Comparison of ENCODE assay signal across 2 cellular contexts in the genomic region with DNA sequence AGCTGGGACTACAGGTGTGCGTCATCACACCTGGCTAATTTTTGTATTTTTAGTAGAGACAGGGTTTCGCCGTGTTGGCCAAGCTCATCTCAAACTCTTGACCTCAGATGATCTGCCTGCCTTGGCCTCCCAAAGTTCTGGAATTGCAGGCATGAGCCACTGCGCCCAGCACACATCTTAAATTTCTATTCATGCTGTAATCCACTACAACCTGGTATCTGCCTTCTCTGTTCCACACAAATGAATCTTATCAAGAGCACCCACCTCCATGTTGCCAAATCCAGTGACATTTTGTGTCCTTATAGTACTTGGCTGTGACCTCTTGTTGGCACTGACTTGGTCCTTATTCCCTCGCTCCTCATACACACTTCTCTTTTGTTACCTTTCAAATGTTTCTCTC.
TF ChIP-seq lines count a peak whose summit lies in the region.

No MANE protein-coding gene starts in this region.

TF ChIP-seq in H1, 55 proteins besides CTCF, POLR2A, EP300 and RAD21:
- TF ChIP-seq, protein P1, sequence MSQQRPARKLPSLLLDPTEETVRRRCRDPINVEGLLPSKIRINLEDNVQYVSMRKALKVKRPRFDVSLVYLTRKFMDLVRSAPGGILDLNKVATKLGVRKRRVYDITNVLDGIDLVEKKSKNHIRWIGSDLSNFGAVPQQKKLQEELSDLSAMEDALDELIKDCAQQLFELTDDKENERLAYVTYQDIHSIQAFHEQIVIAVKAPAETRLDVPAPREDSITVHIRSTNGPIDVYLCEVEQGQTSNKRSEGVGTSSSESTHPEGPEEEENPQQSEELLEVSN (IDR thresholded peaks at IDR 0.05) = no peak
- no peak for TF ChIP-seq SIRT6 (IDR thresholded peaks at IDR 0.05; ENCODE audit: low read length)
- no peak for TF ChIP-seq SAP30 (IDR thresholded peaks at IDR 0.05; ENCODE audit: insufficient read depth, insufficient replicate concordance, low read length)
- TF ChIP-seq PHF8 (conservative IDR thresholded peaks at IDR 0.05; ENCODE audit: low read depth, low read length) = no peak
- TF ChIP-seq GABPA (IDR thresholded peaks at IDR 0.05; ENCODE audit: borderline replicate concordance, insufficient read depth, low read length) = no peak
- no peak for TF ChIP-seq TBP (IDR thresholded peaks at IDR 0.05; ENCODE audit: low read depth, low read length)
- no peak for TF ChIP-seq CREB1 (IDR thresholded peaks at IDR 0.05)
- TF ChIP-seq RNF2 (IDR thresholded peaks at IDR 0.05; ENCODE audit: borderline replicate concordance, low read depth, low read length, missing control alignments, poor library complexity, severe bottlenecking) = no peak
- TF ChIP-seq BRCA1 (IDR thresholded peaks at IDR 0.05; ENCODE audit: low read depth, low read length) = no peak
- no peak for TF ChIP-seq KDM5A (IDR thresholded peaks at IDR 0.05; ENCODE audit: low read length)
- no peak for TF ChIP-seq POU5F1 (IDR thresholded peaks at IDR 0.05; ENCODE audit: low read depth, low read length)
- TF ChIP-seq, protein P2, sequence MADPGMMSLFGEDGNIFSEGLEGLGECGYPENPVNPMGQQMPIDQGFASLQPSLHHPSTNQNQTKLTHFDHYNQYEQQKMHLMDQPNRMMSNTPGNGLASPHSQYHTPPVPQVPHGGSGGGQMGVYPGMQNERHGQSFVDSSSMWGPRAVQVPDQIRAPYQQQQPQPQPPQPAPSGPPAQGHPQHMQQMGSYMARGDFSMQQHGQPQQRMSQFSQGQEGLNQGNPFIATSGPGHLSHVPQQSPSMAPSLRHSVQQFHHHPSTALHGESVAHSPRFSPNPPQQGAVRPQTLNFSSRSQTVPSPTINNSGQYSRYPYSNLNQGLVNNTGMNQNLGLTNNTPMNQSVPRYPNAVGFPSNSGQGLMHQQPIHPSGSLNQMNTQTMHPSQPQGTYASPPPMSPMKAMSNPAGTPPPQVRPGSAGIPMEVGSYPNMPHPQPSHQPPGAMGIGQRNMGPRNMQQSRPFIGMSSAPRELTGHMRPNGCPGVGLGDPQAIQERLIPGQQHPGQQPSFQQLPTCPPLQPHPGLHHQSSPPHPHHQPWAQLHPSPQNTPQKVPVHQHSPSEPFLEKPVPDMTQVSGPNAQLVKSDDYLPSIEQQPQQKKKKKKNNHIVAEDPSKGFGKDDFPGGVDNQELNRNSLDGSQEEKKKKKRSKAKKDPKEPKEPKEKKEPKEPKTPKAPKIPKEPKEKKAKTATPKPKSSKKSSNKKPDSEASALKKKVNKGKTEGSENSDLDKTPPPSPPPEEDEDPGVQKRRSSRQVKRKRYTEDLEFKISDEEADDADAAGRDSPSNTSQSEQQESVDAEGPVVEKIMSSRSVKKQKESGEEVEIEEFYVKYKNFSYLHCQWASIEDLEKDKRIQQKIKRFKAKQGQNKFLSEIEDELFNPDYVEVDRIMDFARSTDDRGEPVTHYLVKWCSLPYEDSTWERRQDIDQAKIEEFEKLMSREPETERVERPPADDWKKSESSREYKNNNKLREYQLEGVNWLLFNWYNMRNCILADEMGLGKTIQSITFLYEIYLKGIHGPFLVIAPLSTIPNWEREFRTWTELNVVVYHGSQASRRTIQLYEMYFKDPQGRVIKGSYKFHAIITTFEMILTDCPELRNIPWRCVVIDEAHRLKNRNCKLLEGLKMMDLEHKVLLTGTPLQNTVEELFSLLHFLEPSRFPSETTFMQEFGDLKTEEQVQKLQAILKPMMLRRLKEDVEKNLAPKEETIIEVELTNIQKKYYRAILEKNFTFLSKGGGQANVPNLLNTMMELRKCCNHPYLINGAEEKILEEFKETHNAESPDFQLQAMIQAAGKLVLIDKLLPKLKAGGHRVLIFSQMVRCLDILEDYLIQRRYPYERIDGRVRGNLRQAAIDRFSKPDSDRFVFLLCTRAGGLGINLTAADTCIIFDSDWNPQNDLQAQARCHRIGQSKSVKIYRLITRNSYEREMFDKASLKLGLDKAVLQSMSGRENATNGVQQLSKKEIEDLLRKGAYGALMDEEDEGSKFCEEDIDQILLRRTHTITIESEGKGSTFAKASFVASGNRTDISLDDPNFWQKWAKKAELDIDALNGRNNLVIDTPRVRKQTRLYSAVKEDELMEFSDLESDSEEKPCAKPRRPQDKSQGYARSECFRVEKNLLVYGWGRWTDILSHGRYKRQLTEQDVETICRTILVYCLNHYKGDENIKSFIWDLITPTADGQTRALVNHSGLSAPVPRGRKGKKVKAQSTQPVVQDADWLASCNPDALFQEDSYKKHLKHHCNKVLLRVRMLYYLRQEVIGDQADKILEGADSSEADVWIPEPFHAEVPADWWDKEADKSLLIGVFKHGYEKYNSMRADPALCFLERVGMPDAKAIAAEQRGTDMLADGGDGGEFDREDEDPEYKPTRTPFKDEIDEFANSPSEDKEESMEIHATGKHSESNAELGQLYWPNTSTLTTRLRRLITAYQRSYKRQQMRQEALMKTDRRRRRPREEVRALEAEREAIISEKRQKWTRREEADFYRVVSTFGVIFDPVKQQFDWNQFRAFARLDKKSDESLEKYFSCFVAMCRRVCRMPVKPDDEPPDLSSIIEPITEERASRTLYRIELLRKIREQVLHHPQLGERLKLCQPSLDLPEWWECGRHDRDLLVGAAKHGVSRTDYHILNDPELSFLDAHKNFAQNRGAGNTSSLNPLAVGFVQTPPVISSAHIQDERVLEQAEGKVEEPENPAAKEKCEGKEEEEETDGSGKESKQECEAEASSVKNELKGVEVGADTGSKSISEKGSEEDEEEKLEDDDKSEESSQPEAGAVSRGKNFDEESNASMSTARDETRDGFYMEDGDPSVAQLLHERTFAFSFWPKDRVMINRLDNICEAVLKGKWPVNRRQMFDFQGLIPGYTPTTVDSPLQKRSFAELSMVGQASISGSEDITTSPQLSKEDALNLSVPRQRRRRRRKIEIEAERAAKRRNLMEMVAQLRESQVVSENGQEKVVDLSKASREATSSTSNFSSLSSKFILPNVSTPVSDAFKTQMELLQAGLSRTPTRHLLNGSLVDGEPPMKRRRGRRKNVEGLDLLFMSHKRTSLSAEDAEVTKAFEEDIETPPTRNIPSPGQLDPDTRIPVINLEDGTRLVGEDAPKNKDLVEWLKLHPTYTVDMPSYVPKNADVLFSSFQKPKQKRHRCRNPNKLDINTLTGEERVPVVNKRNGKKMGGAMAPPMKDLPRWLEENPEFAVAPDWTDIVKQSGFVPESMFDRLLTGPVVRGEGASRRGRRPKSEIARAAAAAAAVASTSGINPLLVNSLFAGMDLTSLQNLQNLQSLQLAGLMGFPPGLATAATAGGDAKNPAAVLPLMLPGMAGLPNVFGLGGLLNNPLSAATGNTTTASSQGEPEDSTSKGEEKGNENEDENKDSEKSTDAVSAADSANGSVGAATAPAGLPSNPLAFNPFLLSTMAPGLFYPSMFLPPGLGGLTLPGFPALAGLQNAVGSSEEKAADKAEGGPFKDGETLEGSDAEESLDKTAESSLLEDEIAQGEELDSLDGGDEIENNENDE (IDR thresholded peaks at IDR 0.05; ENCODE audit: insufficient replicate concordance, low read length) = no peak
- no peak for TF ChIP-seq POLR2AphosphoS5 (IDR thresholded peaks at IDR 0.05; ENCODE audit: low read depth, low read length)
- no peak for TF ChIP-seq CTBP2 (IDR thresholded peaks at IDR 0.05; ENCODE audit: borderline replicate concordance, insufficient read depth, insufficient read length, low read length)
- TF ChIP-seq CBX5 (IDR thresholded peaks at IDR 0.05; ENCODE audit: low read depth, low read length) = no peak

TF ChIP-seq in GM12891, 5 proteins besides CTCF, POLR2A, EP300 and RAD21 (continued from another document):
- no peak for TF ChIP-seq TAF1 (IDR thresholded peaks at IDR 0.05; ENCODE audit: low read depth, low read length)
- no peak for TF ChIP-seq POLR2AphosphoS5 (IDR thresholded peaks at IDR 0.05; ENCODE audit: low read depth, low read length)
- no peak for TF ChIP-seq SPI1 (IDR thresholded peaks at IDR 0.05; ENCODE audit: low read depth, low read length)
- TF ChIP-seq POU2F2 (IDR thresholded peaks at IDR 0.05; ENCODE audit: low read depth, low read length) = no peak
